16 cellular contexts compared by ENCODE assay signal in genomic region chr2:162060522-162060921, GRCh38. TPM values are rescaled to one million over a fixed set of nuclear protein-coding genes. Genes with fewer than 3 reads are reported as not detected.
"Had no signal": no experiment of that assay in that cellular context is flagged by ENCODE, and none has a peak within 500 bp of the region (broad histone marks: within the 10 kb centered on the region; RNA-seq: fewer than 3 reads in every experiment).

No MANE protein-coding gene starts in this region.

- H3K4me3 ChIP-seq: cardiac muscle cell, lung, ovary, sigmoid colon, spleen, stomach, testis, upper lobe of left lung had no signal

- ATAC-seq: left colon, SK-N-SH treated with all-trans-retinoic acid at 6 μM for 48 hours had no signal

- DNase-seq: activated CD4-positive, alpha-beta T cell treated with anti-CD3 and anti-CD28 coated beads, Interleukin-2, amount 50 U/mL, for 4 hours; activated CD4-positive, CD25-positive, alpha-beta regulatory T cell; activated CD8-positive, alpha-beta memory T cell treated with anti-CD3 and anti-CD28 coated beads, Interleukin-2, amount 50 U/mL, for 48 hours; activated effector memory CD4-positive, alpha-beta T cell treated with Interleukin-2 at 50 U/mL for 16 hours; left colon; midbrain; ovary; SHP77 treated with DMSO at 0.1 percent for 48 hours; sigmoid colon; spleen; stomach; testis; upper lobe of left lung had no signal

RNA-seq across cellular contexts. Expression of gene DPP4, which starts 13.5 kb away (rescaled TPM):
- total RNA-seq: cardiac muscle cell had no signal
